8 cellular contexts compared by ENCODE assay signal in genomic region chr6:87697581-87698552, GRCh38. TPM values are rescaled to one million over a fixed set of nuclear protein-coding genes. Genes with fewer than 3 reads are reported as not detected.
DNase-seq lines count a peak whose midpoint lies in the region; ATAC-seq and TF ChIP-seq lines count a peak whose summit lies in the region.

No MANE protein-coding gene starts in this region.

- DNase-seq in GM12865 (ENCODE audit: low read depth) (peak; percentile 42), RWPE2 (ENCODE audit: low spot score) (no peak), epithelial cell of proximal tubule (ENCODE audit: low read depth) (no peak), HT-29 (ENCODE audit: low spot score) (no peak), GM19238 (ENCODE audit: insufficient read length, low spot score) (no peak), uterus (no peak)

- intact Hi-C loops in uterus (cut with DNase I; ENCODE audit: low total_unique reads), result no loop called here

- H3K4me2 ChIP-seq in parathyroid adenoma (ENCODE audit: low read length), result peak overlapping the region; percentile 84

- H3K27me3 ChIP-seq in ACC112 (ENCODE audit: insufficient read depth, low read length), result no peaks in the 10 kb centered on the region
- H3K27me3 ChIP-seq in RWPE2 (ENCODE audit: insufficient read depth, poor library complexity, severe bottlenecking), result no peaks in the 10 kb centered on the region
- H3K27me3 ChIP-seq in parathyroid adenoma (ENCODE audit: control insufficient read depth, insufficient read depth, low read length), result no peaks in the 10 kb centered on the region
- H3K27me3 ChIP-seq in uterus, result no peaks in the 10 kb centered on the region

- H2AFZ ChIP-seq in ACC112 (ENCODE audit: low read length, unreplicated experiment) (no peak overlapping the region), parathyroid adenoma (no peak overlapping the region)

- H3K9ac ChIP-seq in parathyroid adenoma, result no peak overlapping the region

- H3K4me3 ChIP-seq in ACC112 (ENCODE audit: low read depth, low read length) (peak overlapping the region; percentile 93), GM12865 (ENCODE audit: low read depth, low read length) (peak overlapping the region; percentile 98), RWPE2 (ENCODE audit: severe bottlenecking) (peak overlapping the region; percentile 85), epithelial cell of proximal tubule (ENCODE audit: low read depth, low read length) (peak overlapping the region; percentile 95), parathyroid adenoma (ENCODE audit: low read depth, low read length) (peak overlapping the region; percentile 72), uterus (peak overlapping the region in 1 of 2 donors; percentile 86)

- H3K4me1 ChIP-seq in ACC112 (ENCODE audit: control insufficient read depth, insufficient read depth, low read length, unreplicated experiment), result peaks cover 40% of the 10 kb centered on the region
- peaks cover 31% of the 10 kb centered on the region for H3K4me1 ChIP-seq in RWPE2 (ENCODE audit: insufficient read depth, poor library complexity, severe bottlenecking)
- H3K4me1 ChIP-seq in parathyroid adenoma, result peaks cover 5% of the 10 kb centered on the region
- no peaks in the 10 kb centered on the region for H3K4me1 ChIP-seq in uterus

- H3K36me3 ChIP-seq in ACC112 (ENCODE audit: insufficient read depth, low read length) (peaks cover 8% of the 10 kb centered on the region; the same call in 1 of the 2 replicates), RWPE2 (ENCODE audit: low read depth) (peaks cover 47% of the 10 kb centered on the region), parathyroid adenoma (ENCODE audit: control insufficient read depth, insufficient read depth, low read length) (no peaks in the 10 kb centered on the region), uterus (no peaks in the 10 kb centered on the region)

- ATAC-seq in RWPE2 (ENCODE audit: low read depth), result no peak

- TF ChIP-seq CTCF in GM12865 (IDR thresholded peaks at IDR 0.05; ENCODE audit: insufficient read depth, low read depth, low read length, missing control alignments), result no peak
- no peak for TF ChIP-seq CTCF in RWPE2 (IDR thresholded peaks at IDR 0.05; ENCODE audit: poor library complexity, severe bottlenecking)
- no peak for TF ChIP-seq CTCF in epithelial cell of proximal tubule (conservative IDR thresholded peaks at IDR 0.05; ENCODE audit: low read depth, low read length)
- TF ChIP-seq CTCF in parathyroid adenoma (IDR thresholded peaks at IDR 0.05), result no peak
- no peak for TF ChIP-seq CTCF in uterus (IDR thresholded peaks at IDR 0.05)

- H3K79me2 ChIP-seq in ACC112 (ENCODE audit: control insufficient read depth, insufficient read depth, low read length, unreplicated experiment), result peaks cover 90% of the 10 kb centered on the region
- H3K79me2 ChIP-seq in parathyroid adenoma, result peaks cover 33% of the 10 kb centered on the region

- no peaks in the 10 kb centered on the region for H3K9me3 ChIP-seq in RWPE2 (ENCODE audit: severe bottlenecking)
- no peaks in the 10 kb centered on the region for H3K9me3 ChIP-seq in parathyroid adenoma (ENCODE audit: control insufficient read depth, low read length)
- H3K9me3 ChIP-seq in uterus, result no peaks in the 10 kb centered on the region

- TF ChIP-seq POLR2A in uterus (IDR thresholded peaks at IDR 0.05), result no peak

- peak overlapping the region; percentile 96 for H3K27ac ChIP-seq in ACC112 (ENCODE audit: low read depth, low read length)
- peak overlapping the region; percentile 92 for H3K27ac ChIP-seq in RWPE2 (ENCODE audit: poor library complexity, severe bottlenecking)
- no peak overlapping the region for H3K27ac ChIP-seq in parathyroid adenoma
- peak overlapping the region in 1 of 2 donors; percentile 17 for H3K27ac ChIP-seq in uterus

RNA-seq across cellular contexts. Expression of gene AKIRIN2, which starts 4.2 kb away (rescaled TPM):
- total RNA-seq in epithelial cell of proximal tubule, result 23.6 and 25.0 TPM in 2 replicates
- 18.3 and 18.8 TPM in 2 replicates for total RNA-seq in HT-29 (2014; rRNA removed; shearing (Covaris generic))
- 10 to 100 TPM in 3 of 4 donors, 1 to 10 TPM in 1; 6.9 to 41.5 (median 24.8) TPM for total RNA-seq in uterus
